Comparison of ENCODE assay signal across 15 cellular contexts in the genomic region with DNA sequence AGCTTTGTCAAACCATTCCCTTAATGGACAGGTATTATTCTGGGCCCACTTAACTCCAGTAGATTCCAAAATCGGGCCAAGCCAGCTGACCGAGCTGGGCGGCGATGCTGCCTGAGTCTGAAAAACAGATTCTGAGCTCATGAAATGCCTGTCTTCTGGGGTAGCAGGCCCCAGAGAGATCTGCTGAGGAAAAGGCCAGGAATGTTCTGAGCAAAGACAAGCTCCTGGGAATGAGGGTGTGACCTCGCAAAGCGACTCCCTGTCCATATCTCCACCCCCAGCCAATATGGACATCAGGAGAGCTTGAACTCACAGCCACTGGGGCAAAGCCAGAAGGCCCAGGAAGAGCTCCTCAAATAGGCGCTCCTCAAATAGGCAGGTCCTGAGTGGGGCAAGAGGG. TPM values are rescaled to one million over a fixed set of nuclear protein-coding genes. Genes with fewer than 3 reads are reported as not detected.
DNase-seq lines count a peak whose midpoint lies in the region; ATAC-seq and TF ChIP-seq lines count a peak whose summit lies in the region.
"Had no signal": no experiment of that assay in that cellular context is flagged by ENCODE, and none has a peak within 500 bp of the region (broad histone marks: within the 10 kb centered on the region; RNA-seq: fewer than 3 reads in every experiment).

No MANE protein-coding gene starts in this region.

- intact Hi-C loops in sigmoid colon (cut with DNase I), result no loop called here
- intact Hi-C loops in vagina (cut with DNase I), result loop anchor here (2.0 kb wide), 1 partner anchor 23 kb away; no protein-coding TSS in a partner anchor

- H3K27ac ChIP-seq in layer of hippocampus (ENCODE audit: low read depth, low read length), result peak overlapping the region; percentile 81
- peak overlapping the region; percentile 67 to 88 (median 82) for H3K27ac ChIP-seq in sigmoid colon
- peak overlapping the region; percentile 95 for H3K27ac ChIP-seq in vagina

- peaks cover 14% of the 10 kb centered on the region for H3K36me3 Mint-ChIP-seq in endothelial cell (ENCODE audit: low read depth, unreplicated experiment)

- TF ChIP-seq EP300 in sigmoid colon (IDR thresholded peaks at IDR 0.05), result no peak

- WGBS in sigmoid colon, 2 donors, result 86 to 93% methylated on average over 7 of the region's 7 CpGs

- H3K4me3 ChIP-seq in sigmoid colon (no peak overlapping the region), vagina (no peak overlapping the region)
- H3K4me3 ChIP-seq: ovary, spleen had no signal

- H3K9me3 Mint-ChIP-seq in endothelial cell (ENCODE audit: unreplicated experiment), result peaks cover 3% of the 10 kb centered on the region
- H3K9me3 Mint-ChIP-seq: activated CD8-positive, alpha-beta T cell treated with anti-CD3 and anti-CD28 coated beads for 36 hours; activated T-cell treated with anti-CD3 and anti-CD28 coated beads, Interleukin-2, amount 50 U/mL, for 72 hours had no signal

- no peaks in the 10 kb centered on the region for H3K36me3 ChIP-seq in sigmoid colon
- H3K36me3 ChIP-seq in vagina, result no peaks in the 10 kb centered on the region
- H3K36me3 ChIP-seq: ovary, spleen had no signal

- TF ChIP-seq CTCF in endothelial cell (IDR thresholded peaks at IDR 0.05; ENCODE audit: unreplicated experiment) (no peak), sigmoid colon (IDR thresholded peaks at IDR 0.05) (no peak), vagina (IDR thresholded peaks at IDR 0.05) (no peak)

- no peak for DNase-seq in endothelial cell (ENCODE audit: low spot score)
- peak; percentile 70 for DNase-seq in sigmoid colon
- no peak for DNase-seq in vagina (ENCODE audit: extremely low spot score in 2 of 2)
- DNase-seq in AG08396 (ENCODE audit: low spot score), result no peak
- DNase-seq: activated CD8-positive, alpha-beta T cell treated with anti-CD3 and anti-CD28 coated beads for 36 hours; activated T-cell treated with anti-CD3 and anti-CD28 coated beads, Interleukin-2, amount 50 U/mL, for 72 hours; IMR-90; NCI-H2029; ovary; spleen; stimulated activated naive CD4-positive, alpha-beta T cell; SW 1271 had no signal

- H3K27me3 Mint-ChIP-seq in endothelial cell (ENCODE audit: unreplicated experiment), result peaks cover 12% of the 10 kb centered on the region

- H3K9me3 ChIP-seq in sigmoid colon (no peaks in the 10 kb centered on the region), vagina (no peaks in the 10 kb centered on the region)
- H3K9me3 ChIP-seq: ovary, spleen had no signal

- peak overlapping the region; percentile 36 for H3K27ac Mint-ChIP-seq in endothelial cell (ENCODE audit: unreplicated experiment)
- H3K27ac Mint-ChIP-seq: activated CD8-positive, alpha-beta T cell treated with anti-CD3 and anti-CD28 coated beads for 36 hours; activated T-cell treated with anti-CD3 and anti-CD28 coated beads, Interleukin-2, amount 50 U/mL, for 72 hours had no signal

- peaks cover 63% of the 10 kb centered on the region for H3K4me1 Mint-ChIP-seq in endothelial cell (ENCODE audit: unreplicated experiment)

- TF ChIP-seq POLR2A in sigmoid colon (IDR thresholded peaks at IDR 0.05) (no peak), vagina (IDR thresholded peaks at IDR 0.05) (no peak)

- H3K27me3 ChIP-seq in layer of hippocampus (ENCODE audit: control insufficient read depth, insufficient read depth, low read length) (peaks cover 6% of the 10 kb centered on the region), sigmoid colon (peaks cover 0 to 5% (median 0%) of the 10 kb centered on the region in 3 donors), vagina (no peaks in the 10 kb centered on the region)
- H3K27me3 ChIP-seq: ovary had no signal

- H3K4me1 ChIP-seq in sigmoid colon, result peaks cover 0 to 53% (median 48%) of the 10 kb centered on the region in 4 donors
- peaks cover 59% of the 10 kb centered on the region for H3K4me1 ChIP-seq in vagina

- ATAC-seq in GM21367 (IDR thresholded peaks at IDR 0.05; ENCODE audit: unreplicated experiment), result no peak
- ATAC-seq in GM19455 (IDR thresholded peaks at IDR 0.05; ENCODE audit: unreplicated experiment), result no peak
- ATAC-seq: activated CD8-positive, alpha-beta T cell treated with anti-CD3 and anti-CD28 coated beads for 36 hours; activated T-cell treated with anti-CD3 and anti-CD28 coated beads, Interleukin-2, amount 50 U/mL, for 72 hours had no signal

- H3K4me3 Mint-ChIP-seq in endothelial cell (ENCODE audit: unreplicated experiment), result no peak overlapping the region
- H3K4me3 Mint-ChIP-seq: activated CD8-positive, alpha-beta T cell treated with anti-CD3 and anti-CD28 coated beads for 36 hours; activated T-cell treated with anti-CD3 and anti-CD28 coated beads, Interleukin-2, amount 50 U/mL, for 72 hours had no signal

RNA-seq across cellular contexts. Expression of gene ZNF423, which starts 23.7 kb away (rescaled TPM):
- total RNA-seq in endothelial cell (ENCODE audit: unreplicated experiment), result 44.8 TPM
- 10 to 100 TPM in 1 of 4 donors, 1 to 10 TPM in 3; 3.6 to 19.7 (median 5.0) TPM for total RNA-seq in sigmoid colon
- polyA plus RNA-seq in sigmoid colon, result 1 to 10 TPM in 2 of 3 donors, under 1 TPM in 1; 0.69 to 3.3 (median 1.2) TPM
- total RNA-seq in vagina, result 10.3 TPM
- total RNA-seq: activated CD8-positive, alpha-beta T cell treated with anti-CD3 and anti-CD28 coated beads for 36 hours; activated T-cell treated with anti-CD3 and anti-CD28 coated beads, Interleukin-2, amount 50 U/mL, for 72 hours had no signal
